33 cellular contexts compared by ENCODE assay signal in genomic region chr17:81616877-81617276, GRCh38. TPM values are rescaled to one million over a fixed set of nuclear protein-coding genes. Genes with fewer than 3 reads are reported as not detected.
"Had no signal": no experiment of that assay in that cellular context is flagged by ENCODE, and none has a peak within 500 bp of the region (broad histone marks: within the 10 kb centered on the region; RNA-seq: fewer than 3 reads in every experiment).

No MANE protein-coding gene starts in this region.

- ATAC-seq: activated naive CD8-positive, alpha-beta T cell treated with anti-CD3 and anti-CD28 coated beads, Interleukin-2, amount 50 U/mL, for 24 hours; Right ventricle myocardium inferior had no signal

- H3K9me3 ChIP-seq: MG63, Peyer's patch had no signal

- H3K27ac Mint-ChIP-seq: activated CD4-positive, alpha-beta memory T cell treated with anti-CD3 and anti-CD28 coated beads, Interleukin-2, amount 10 ng/mL, durations not matched to agents 7 days and 5 days; activated naive CD8-positive, alpha-beta T cell treated with anti-CD3 and anti-CD28 coated beads, Interleukin-2, amount 50 U/mL, for 24 hours; activated T-cell treated with anti-CD3 and anti-CD28 coated beads, Interleukin-2, amount 50 U/mL, for 24 hours; activated T-helper 1 cell treated with anti-CD3 and anti-CD28 coated beads, Interleukin-12 subunit alpha, Interleukin-12 subunit beta, Interleukin-2, Interleukin-4 antibody, amounts not matched to agents 30 ng/mL and 10 ng/mL and 1 ng/mL, durations not matched to agents 14 hours and 24 hours and 36 hours had no signal

- H3K9me3 Mint-ChIP-seq: activated CD4-positive, alpha-beta memory T cell treated with anti-CD3 and anti-CD28 coated beads, Interleukin-2, amount 10 ng/mL, durations not matched to agents 7 days and 5 days; activated naive CD8-positive, alpha-beta T cell treated with anti-CD3 and anti-CD28 coated beads, Interleukin-2, amount 50 U/mL, for 24 hours; activated T-cell treated with anti-CD3 and anti-CD28 coated beads, Interleukin-2, amount 50 U/mL, for 24 hours; activated T-helper 1 cell treated with anti-CD3 and anti-CD28 coated beads, Interleukin-12 subunit alpha, Interleukin-12 subunit beta, Interleukin-2, Interleukin-4 antibody, amounts not matched to agents 30 ng/mL and 10 ng/mL and 1 ng/mL, durations not matched to agents 14 hours and 24 hours and 36 hours had no signal

- H3K4me3 ChIP-seq: MG63, Peyer's patch had no signal

- H3K27ac ChIP-seq: brain microvascular endothelial cell, Peyer's patch, RWPE1, WERI-Rb-1 had no signal

- DNase-seq: activated CD4-positive, alpha-beta memory T cell treated with anti-CD3 and anti-CD28 coated beads, Interleukin-2, amount 10 ng/mL, durations not matched to agents 7 days and 5 days; activated CD4-positive, alpha-beta T cell treated with anti-CD3 and anti-CD28 coated beads for 1 hour; activated CD4-positive, alpha-beta T cell treated with anti-CD3 and anti-CD28 coated beads for 48 hours; activated CD4-positive, CD25-positive, alpha-beta regulatory T cell; activated effector memory CD4-positive, alpha-beta T cell treated with Interleukin-2 at 50 U/mL for 16 hours; activated naive CD4-positive, alpha-beta T cell treated with anti-CD3 and anti-CD28 coated beads, Interleukin-2, amount 50 U/mL, for 16 hours; activated naive CD8-positive, alpha-beta T cell treated with anti-CD3 and anti-CD28 coated beads, Interleukin-2, amount 50 U/mL, for 24 hours; activated T-cell treated with anti-CD3 and anti-CD28 coated beads, Interleukin-2, amount 50 U/mL, for 24 hours; anterior cingulate cortex; brain microvascular endothelial cell; central memory CD4-positive, alpha-beta T cell; Kasumi-1; KG1; MG63; NCI-H1048; NCI-H1105 treated with DMSO at 0.1 percent for 48 hours; NCI-H1436; NCI-H1694; NCI-H1930; NCI-H2081 treated with DMSO at 0.1 percent for 48 hours; NCI-H226; NCI-H446 treated with DMSO at 0.1 percent for 48 hours; NCI-H524; NCI-H69; NCI-H82; Peyer's patch; SW 1271; T-helper 1 cell; T1000; WERI-Rb-1 had no signal

- H3K27me3 ChIP-seq: brain microvascular endothelial cell, MG63, Peyer's patch had no signal

- H3K27me3 Mint-ChIP-seq: activated CD4-positive, alpha-beta memory T cell treated with anti-CD3 and anti-CD28 coated beads, Interleukin-2, amount 10 ng/mL, durations not matched to agents 7 days and 5 days; activated naive CD8-positive, alpha-beta T cell treated with anti-CD3 and anti-CD28 coated beads, Interleukin-2, amount 50 U/mL, for 24 hours; activated T-cell treated with anti-CD3 and anti-CD28 coated beads, Interleukin-2, amount 50 U/mL, for 24 hours had no signal

- H3K4me3 Mint-ChIP-seq: activated CD4-positive, alpha-beta memory T cell treated with anti-CD3 and anti-CD28 coated beads, Interleukin-2, amount 10 ng/mL, durations not matched to agents 7 days and 5 days; activated naive CD8-positive, alpha-beta T cell treated with anti-CD3 and anti-CD28 coated beads, Interleukin-2, amount 50 U/mL, for 24 hours; activated T-cell treated with anti-CD3 and anti-CD28 coated beads, Interleukin-2, amount 50 U/mL, for 24 hours; activated T-helper 1 cell treated with anti-CD3 and anti-CD28 coated beads, Interleukin-12 subunit alpha, Interleukin-12 subunit beta, Interleukin-2, Interleukin-4 antibody, amounts not matched to agents 30 ng/mL and 10 ng/mL and 1 ng/mL, durations not matched to agents 14 hours and 24 hours and 36 hours had no signal

RNA-seq across cellular contexts. Expression of gene TSPAN10, which starts 20.1 kb away (rescaled TPM):
- total RNA-seq: Peyer's patch had no signal

RNA-seq across cellular contexts. Expression of gene PDE6G, which starts 39.5 kb away (rescaled TPM):
- total RNA-seq: Peyer's patch, Right ventricle myocardium inferior had no signal
